In genomic region chr19:3691372-3691716, GRCh38 we compare ENCODE assay signal across 1 cellular context.
A peak's percentile ranks its signal among the peaks of the same experiment; 100 is the strongest.
TF ChIP-seq lines count a peak whose summit lies in the region.

No MANE protein-coding gene starts in this region.

TF ChIP-seq in HepG2, 621 proteins besides CTCF, POLR2A, EP300 and RAD21:
- TF ChIP-seq ZBTB38 (CRISPR knock-in tag; IDR thresholded peaks at IDR 0.05) (0 out of 2 replicates have a peak, but pooled peaks have one; percentile 26), ONECUT2 (CRISPR knock-in tag; IDR thresholded peaks at IDR 0.05) (no peak)
TF ChIP-seq in HepG2: peak in this region for 1.
